ENCODE assay signal across 18 cellular contexts in genomic region chr6:125041740-125042459, GRCh38.
DNase-seq lines count a peak whose midpoint lies in the region; ATAC-seq and TF ChIP-seq lines count a peak whose summit lies in the region.
"Had no signal": no experiment of that assay in that cellular context is flagged by ENCODE, and none has a peak within 500 bp of the region (broad histone marks: within the 10 kb centered on the region; RNA-seq: fewer than 3 reads in every experiment).

No MANE protein-coding gene starts in this region.

- DNase-seq in GM23248 (peak; percentile 73), NCI-H69 (lab: John Stamatoyannopoulos, UW) (peak; percentile 31), dermis blood vessel endothelial cell (peak; percentile 49), NCI-H1694 treated with DMSO at 0.1 percent for 48 hours (lab: John Stamatoyannopoulos, UW) (no peak), globus pallidus (ENCODE audit: low spot score) (no peak)
- no peak for DNase-seq in activated CD4-positive, CD25-positive, alpha-beta regulatory T cell treated with anti-CD3 and anti-CD28 coated beads, Interleukin-2, amount 50 U/mL, for 72 hours
- DNase-seq: activated CD4-positive, alpha-beta T cell treated with anti-CD3 and anti-CD28 coated beads for 48 hours; activated naive CD8-positive, alpha-beta T cell treated with anti-CD3 and anti-CD28 coated beads, Interleukin-2, amount 10 ng/mL, durations not matched to agents 7 days and 5 days; CD8-positive, alpha-beta T cell; colonic mucosa; KBM-7; mesendoderm; NCI-H748 treated with DMSO at 0.1 percent for 48 hours; stimulated activated naive CD4-positive, alpha-beta T cell had no signal

- H3K4me1 ChIP-seq in GM23248 (ENCODE audit: insufficient read depth) (peaks cover 11% of the 10 kb centered on the region), parathyroid adenoma (peaks cover 53% of the 10 kb centered on the region)
- H3K4me1 ChIP-seq: colonic mucosa had no signal

- H3K4me3 ChIP-seq in GM23248 (no peak overlapping the region), parathyroid adenoma (ENCODE audit: low read depth, low read length) (no peak overlapping the region)
- H3K4me3 ChIP-seq: colonic mucosa had no signal

- peaks cover 15% of the 10 kb centered on the region; the same call in 1 of the 2 replicates for H3F3A ChIP-seq in GM23248 (ENCODE audit: insufficient read depth)

- in situ Hi-C loops in GM23248 (cut with MboI), result no loop called here

- H3K79me2 ChIP-seq in GM23248 (ENCODE audit: insufficient read depth) (peaks cover 84% of the 10 kb centered on the region), parathyroid adenoma (peaks cover 36% of the 10 kb centered on the region)

- no peak for TF ChIP-seq CTCF in parathyroid adenoma (IDR thresholded peaks at IDR 0.05)

- ATAC-seq in GM21423 (IDR thresholded peaks at IDR 0.05; ENCODE audit: unreplicated experiment), result no peak
- ATAC-seq: CD8-positive, alpha-beta T cell; Right ventricle myocardium inferior had no signal

- peaks cover 16% of the 10 kb centered on the region; the same call in 1 of the 2 replicates for H4K20me1 ChIP-seq in GM23248 (ENCODE audit: insufficient read depth)

- H3K27me3 ChIP-seq in GM23248 (replicated peaks; ENCODE audit: insufficient read depth) (no peaks in the 10 kb centered on the region), parathyroid adenoma (ENCODE audit: control insufficient read depth, insufficient read depth, low read length) (no peaks in the 10 kb centered on the region)
- H3K27me3 ChIP-seq: colonic mucosa, neutrophil had no signal

- H3K9me3 ChIP-seq in GM23248 (ENCODE audit: low read depth) (no peaks in the 10 kb centered on the region), parathyroid adenoma (ENCODE audit: control insufficient read depth, low read length) (no peaks in the 10 kb centered on the region)
- H3K9me3 ChIP-seq: colonic mucosa, neutrophil had no signal

- H3K9me2 ChIP-seq in GM23248 (ENCODE audit: insufficient read depth), result no peaks in the 10 kb centered on the region

- no peak overlapping the region for H3K27ac ChIP-seq in GM23248
- H3K27ac ChIP-seq in parathyroid adenoma, result peak overlapping the region; percentile 29
- H3K27ac ChIP-seq: colonic mucosa, neutrophil had no signal

- WGBS in GM23248 (ENCODE audit: low coverage in 1 of 2, low lambda C conversion rate in 2 of 2, missing lambda C conversion rate in 2 of 2), 2 experiments, result 4 to 7% methylated on average over 3 of the region's 3 CpGs

- H3K36me3 ChIP-seq in GM23248 (ENCODE audit: low read depth), result no peaks in the 10 kb centered on the region
- H3K36me3 ChIP-seq in parathyroid adenoma (ENCODE audit: control insufficient read depth, insufficient read depth, low read length), result no peaks in the 10 kb centered on the region
- H3K36me3 ChIP-seq: colonic mucosa had no signal

- no peak overlapping the region for H3K9ac ChIP-seq in GM23248
- H3K9ac ChIP-seq in parathyroid adenoma, result no peak overlapping the region

- H2AFZ ChIP-seq in GM23248, result no peak overlapping the region
- H2AFZ ChIP-seq in parathyroid adenoma, result no peak overlapping the region

- H3K4me2 ChIP-seq in GM23248 (ENCODE audit: unreplicated experiment) (peak overlapping the region; percentile 44), parathyroid adenoma (ENCODE audit: low read length) (peak overlapping the region; percentile 13)

Comparison
In these comparisons a context has a peak if more than half of its experiments do, and no peak if none do; other contexts are left out.
1. DNase-seq: peak in GM23248 (single experiment), NCI-H69 (single experiment) and dermis blood vessel endothelial cell (single experiment); none in NCI-H1694 treated with DMSO at 0.1 percent for 48 hours (single experiment), globus pallidus (single experiment) and activated CD4-positive, CD25-positive, alpha-beta regulatory T cell treated with anti-CD3 and anti-CD28 coated beads, Interleukin-2, amount 50 U/mL, for 72 hours (single experiment).